Comparison of ENCODE assay signal across 1 cellular context in genomic region chr6:6758915-6759654, GRCh38.
TF ChIP-seq lines count a peak whose summit lies in the region.

No MANE protein-coding gene starts in this region.

TF ChIP-seq in GM12878, 131 proteins besides CTCF, POLR2A, EP300 and RAD21 (continued from another document):
- TF ChIP-seq ZBTB33 (IDR thresholded peaks at IDR 0.05), result peak; percentile 47; the same call in 1 of the 2 replicates
- no peak for TF ChIP-seq ZNF687 (IDR thresholded peaks at IDR 0.05)
- peak; percentile 49 for TF ChIP-seq IKZF1 (conservative IDR thresholded peaks at IDR 0.05)
- TF ChIP-seq NFYA (IDR thresholded peaks at IDR 0.05; ENCODE audit: borderline replicate concordance, low read depth, low read length), result no peak
- TF ChIP-seq EZH2 (IDR thresholded peaks at IDR 0.05; ENCODE audit: borderline replicate concordance, control insufficient read depth, low read depth, low read length), result no peak
- TF ChIP-seq BRCA1 (IDR thresholded peaks at IDR 0.05; ENCODE audit: low read depth, low read length), result no peak
- 0 out of 2 replicates have a peak, but pooled peaks have one; percentile 40 for TF ChIP-seq LARP7 (IDR thresholded peaks at IDR 0.05)
- TF ChIP-seq SRF (IDR thresholded peaks at IDR 0.05; ENCODE audit: low read depth in 2 of 2, low read length in 2 of 2), result peak; percentile 37 to 88; a peak in 3 of 4 replicates
- TF ChIP-seq JUNB (IDR thresholded peaks at IDR 0.05), result no peak
- TF ChIP-seq EGR1 (IDR thresholded peaks at IDR 0.05; ENCODE audit: borderline replicate concordance in 1 of 2, low read depth in 2 of 2, low read length in 2 of 2), result no peak
- TF ChIP-seq SUZ12 (IDR thresholded peaks at IDR 0.05; ENCODE audit: unreplicated experiment), result no peak
- TF ChIP-seq MXI1 (IDR thresholded peaks at IDR 0.05; ENCODE audit: low read depth, low read length), result peak; percentile 62
- TF ChIP-seq SMARCA5 (IDR thresholded peaks at IDR 0.05), result no peak
- TF ChIP-seq STAT1 (conservative IDR thresholded peaks at IDR 0.05), result no peak
- no peak for TF ChIP-seq MTA2 (IDR thresholded peaks at IDR 0.05; ENCODE audit: low read depth)
- 0 out of 2 replicates have a peak, but pooled peaks have one; percentile 55 for TF ChIP-seq IRF4 (IDR thresholded peaks at IDR 0.05; ENCODE audit: low read depth, low read length)
- TF ChIP-seq SMAD5 (IDR thresholded peaks at IDR 0.05; ENCODE audit: low read depth), result no peak
- TF ChIP-seq GATAD2B (conservative IDR thresholded peaks at IDR 0.05; ENCODE audit: low read depth), result no peak
- no peak for TF ChIP-seq TARDBP (IDR thresholded peaks at IDR 0.05; ENCODE audit: borderline replicate concordance)
- TF ChIP-seq REST (IDR thresholded peaks at IDR 0.05; ENCODE audit: low read depth, low read length), result no peak
- TF ChIP-seq BMI1 (IDR thresholded peaks at IDR 0.05; ENCODE audit: borderline replicate concordance), result peak; percentile 95
- TF ChIP-seq ELK1 (IDR thresholded peaks at IDR 0.05; ENCODE audit: low read depth, low read length), result 0 out of 2 replicates have a peak, but pooled peaks have one; percentile 58
- peak; percentile 40 to 47; a peak in 3 of 4 replicates for TF ChIP-seq IKZF2 (IDR thresholded peaks at IDR 0.05)
- TF ChIP-seq KDM1A (IDR thresholded peaks at IDR 0.05; ENCODE audit: borderline replicate concordance), result no peak
- 0 out of 2 replicates have a peak, but pooled peaks have one; percentile 13 for TF ChIP-seq CHD2 (IDR thresholded peaks at IDR 0.05; ENCODE audit: borderline replicate concordance, low read depth, low read length)
- 0 out of 3 replicates have a peak, but pooled peaks have one; percentile 25 for TF ChIP-seq POU2F2 (IDR thresholded peaks at IDR 0.05; ENCODE audit: borderline replicate concordance, low read depth, low read length)
- TF ChIP-seq RCOR1 (conservative IDR thresholded peaks at IDR 0.05; ENCODE audit: low read depth, low read length), result no peak
- peak; percentile 80 for TF ChIP-seq SMC3 (IDR thresholded peaks at IDR 0.05; ENCODE audit: borderline replicate concordance, low read length)
- TF ChIP-seq FOXK2 (IDR thresholded peaks at IDR 0.05), result peak; percentile 51; the same call in 1 of the 2 replicates
TF ChIP-seq in GM12878: peak in this region for 16.
